Comparison of ENCODE assay signal across 8 cellular contexts in the genomic region with DNA sequence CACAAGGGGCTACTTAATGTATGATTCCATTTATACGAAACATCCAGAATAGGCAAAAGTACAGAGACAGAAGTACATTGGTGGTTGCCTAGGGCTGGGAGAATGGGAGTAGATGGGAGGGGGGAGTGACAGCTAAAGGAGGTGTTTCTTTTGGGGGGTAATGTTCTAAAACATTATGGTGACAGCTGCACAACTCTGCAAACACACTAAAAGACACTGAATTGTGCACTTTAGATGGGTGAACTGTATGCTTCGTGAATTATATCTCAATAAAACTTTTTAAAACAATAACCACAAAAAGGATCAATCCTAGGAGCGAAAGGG. TPM values are rescaled to one million over a fixed set of nuclear protein-coding genes. Genes with fewer than 3 reads are reported as not detected.
DNase-seq lines count a peak whose midpoint lies in the region; ATAC-seq and TF ChIP-seq lines count a peak whose summit lies in the region.

No MANE protein-coding gene starts in this region.

- peak overlapping the region; percentile 58 for H3K9ac ChIP-seq in parathyroid adenoma

- H3K36me3 ChIP-seq in Caco-2 (ENCODE audit: control insufficient read depth, insufficient read depth, low read length) (no peaks in the 10 kb centered on the region), Peyer's patch (no peaks in the 10 kb centered on the region), esophagus muscularis mucosa (no peaks in the 10 kb centered on the region), parathyroid adenoma (ENCODE audit: control insufficient read depth, insufficient read depth, low read length) (no peaks in the 10 kb centered on the region)

- peaks cover 45% of the 10 kb centered on the region for H3K4me1 ChIP-seq in Caco-2
- H3K4me1 ChIP-seq in Peyer's patch = peaks cover 0 to 14% (median 4%) of the 10 kb centered on the region in 4 donors
- peaks cover 3 to 34% (median 27%) of the 10 kb centered on the region in 4 donors for H3K4me1 ChIP-seq in esophagus muscularis mucosa
- H3K4me1 ChIP-seq in parathyroid adenoma = peaks cover 22% of the 10 kb centered on the region

- no TSS peak for BruUV-seq in Caco-2 (replicated peaks; lab: Mats Ljungman, UMichigan)

- H2AFZ ChIP-seq in parathyroid adenoma = peak overlapping the region; percentile 89

- H3K9me3 Mint-ChIP-seq in Caco-2 (ENCODE audit: unreplicated experiment) = no peaks in the 10 kb centered on the region

- H3K27ac ChIP-seq in Peyer's patch (peak overlapping the region; percentile 74 to 87 (median 83)), esophagus muscularis mucosa (replicated peaks in 1 of 4) (peak overlapping the region; percentile 84 to 89 (median 86)), parathyroid adenoma (peak overlapping the region; percentile 83)

- H3K4me3 Mint-ChIP-seq in Caco-2 (ENCODE audit: unreplicated experiment) = peak overlapping the region; percentile 70

- DNase-seq in Caco-2 (peak in 1 of 2 experiments; percentile 28), Peyer's patch (no peak), esophagus muscularis mucosa (ENCODE audit: extremely low spot score) (no peak), MV-4-11 (lab: John Stamatoyannopoulos, UW) (no peak), ecto neural progenitor cell (ENCODE audit: low spot score) (no peak)

- TF ChIP-seq CTCF in Caco-2 (IDR thresholded peaks at IDR 0.05; ENCODE audit: insufficient read depth in 1 of 2, low read depth in 1 of 2, low read length in 1 of 2, severe bottlenecking in 1 of 2, unreplicated experiment in 1 of 2) = no peak
- no peak for TF ChIP-seq CTCF in Peyer's patch (IDR thresholded peaks at IDR 0.05)
- no peak for TF ChIP-seq CTCF in esophagus muscularis mucosa (IDR thresholded peaks at IDR 0.05)
- no peak for TF ChIP-seq CTCF in parathyroid adenoma (IDR thresholded peaks at IDR 0.05)

- H3K4me1 Mint-ChIP-seq in Caco-2 (ENCODE audit: low read depth, unreplicated experiment) = peaks cover 53% of the 10 kb centered on the region

- intact Hi-C loops in Caco-2 (cut with micrococcal nuclease; ENCODE audit: unreplicated experiment) = no loop called here
- intact Hi-C loops in esophagus muscularis mucosa (cut with DNase I) = loop anchor here (5.0 to 10.0 kb wide), 2 partner anchors 85 to 152 kb away; a partner anchor contains a TSS

- H3K36me3 Mint-ChIP-seq in Caco-2 (ENCODE audit: insufficient read depth, unreplicated experiment) = peaks cover 11% of the 10 kb centered on the region

- peak overlapping the region; percentile 84 for H3K4me2 ChIP-seq in parathyroid adenoma (ENCODE audit: low read length)

- CTCF ChIA-PET in Caco-2 (lab: Charles Lee) = interaction anchor here (0.6 to 3.1 kb wide), 24 partner anchors 8 to 398 kb away, joined by 3 to 78 read pairs (median 4); a partner anchor contains a TSS

- H3K79me2 ChIP-seq in parathyroid adenoma = no peaks in the 10 kb centered on the region

- no peak for TF ChIP-seq POLR2A in Peyer's patch (IDR thresholded peaks at IDR 0.05)
- no peak for TF ChIP-seq POLR2A in esophagus muscularis mucosa (IDR thresholded peaks at IDR 0.05; ENCODE audit: low read depth)

- H3K27ac Mint-ChIP-seq in Caco-2 (ENCODE audit: unreplicated experiment) = peak overlapping the region; percentile 28

- POLR2A ChIA-PET in Caco-2 (lab: Charles Lee) = interaction anchor here (0.6 to 1.0 kb wide), 4 partner anchors 87 to 352 kb away, joined by 3 to 5 read pairs (median 3); no protein-coding TSS in a partner anchor

- no peak for TF ChIP-seq EP300 in esophagus muscularis mucosa (IDR thresholded peaks at IDR 0.05)

- 22% methylated on average over 3 of the region's 3 CpGs for WGBS in esophagus muscularis mucosa

- ATAC-seq in GM21390 (IDR thresholded peaks at IDR 0.05; ENCODE audit: unreplicated experiment) (no peak), HG02840 (IDR thresholded peaks at IDR 0.05; ENCODE audit: low FRiP score, unreplicated experiment) (no peak)

- H3K9me3 ChIP-seq in Caco-2 (no peaks in the 10 kb centered on the region), Peyer's patch (no peaks in the 10 kb centered on the region), esophagus muscularis mucosa (no peaks in the 10 kb centered on the region), parathyroid adenoma (ENCODE audit: control insufficient read depth, low read length) (no peaks in the 10 kb centered on the region)

- no peaks in the 10 kb centered on the region for H3K27me3 Mint-ChIP-seq in Caco-2 (ENCODE audit: insufficient read depth, unreplicated experiment)

- H3K27me3 ChIP-seq in Caco-2 (replicated peaks; ENCODE audit: control insufficient read depth, insufficient read depth, low read length) (no peaks in the 10 kb centered on the region), Peyer's patch (no peaks in the 10 kb centered on the region), esophagus muscularis mucosa (peaks cover 0 to 6% (median 0%) of the 10 kb centered on the region in 4 donors), parathyroid adenoma (ENCODE audit: control insufficient read depth, insufficient read depth, low read length) (no peaks in the 10 kb centered on the region)

- H3K4me3 ChIP-seq in Caco-2 (ENCODE audit: low read depth, low read length) = peak overlapping the region; percentile 75
- peak overlapping the region; percentile 69 to 98 (median 80) for H3K4me3 ChIP-seq in Peyer's patch
- peak overlapping the region; percentile 69 to 89 (median 80) for H3K4me3 ChIP-seq in esophagus muscularis mucosa
- H3K4me3 ChIP-seq in parathyroid adenoma (ENCODE audit: low read depth, low read length) = peak overlapping the region; percentile 67

RNA-seq across cellular contexts. Expression of a gene that starts 0.7 kb away (rescaled TPM):
- total RNA-seq in Caco-2 (2022) (25.6 and 29.1 TPM in 2 replicates), Peyer's patch (10 to 100 TPM; 11.6 to 17.0 (median 15.6) TPM), esophagus muscularis mucosa (10 to 100 TPM in 3 of 4 donors, 1 to 10 TPM in 1; 5.0 to 21.6 (median 16.7) TPM)
